9 cellular contexts compared by ENCODE assay signal in the genomic region with DNA sequence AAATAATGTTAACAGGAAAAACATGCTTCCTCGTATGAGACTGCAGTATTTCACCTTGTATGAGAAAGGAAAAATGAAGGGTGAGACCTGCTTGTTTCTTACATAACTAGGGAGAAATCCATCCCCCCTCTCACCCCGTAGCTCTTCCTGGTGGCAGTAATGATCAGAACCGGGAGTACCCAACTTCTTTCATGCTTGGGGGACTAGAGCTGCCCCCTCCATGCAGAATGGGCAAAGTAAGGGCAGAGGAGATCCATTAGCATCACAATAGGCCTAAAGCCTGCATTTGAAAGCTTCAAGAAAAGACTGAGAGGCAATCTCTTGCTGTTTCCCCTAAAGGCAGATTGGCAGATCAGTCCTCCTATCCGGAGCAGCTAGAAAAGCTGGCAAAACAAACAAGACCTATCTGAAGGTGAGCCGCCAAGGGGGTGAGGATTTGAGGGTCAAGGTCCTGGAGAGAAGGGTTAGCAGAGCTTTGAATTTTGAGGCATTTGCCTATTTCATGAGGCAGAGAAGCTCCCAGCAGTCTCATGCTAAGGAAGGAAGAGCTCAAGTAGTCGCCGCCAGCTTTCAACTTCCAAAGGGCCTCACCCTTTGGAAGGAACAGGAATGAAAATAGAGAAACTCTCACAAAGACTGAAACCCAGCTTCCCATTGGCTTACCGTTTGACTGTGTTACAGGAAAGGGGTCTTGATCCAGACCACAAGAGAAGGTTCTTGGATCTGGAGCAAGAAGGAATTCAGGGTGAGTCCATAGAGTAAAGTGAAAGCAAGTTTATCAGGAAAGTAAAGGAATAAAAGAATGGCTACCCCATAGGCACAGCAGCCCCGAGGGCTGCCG. TPM values are rescaled to one million over a fixed set of nuclear protein-coding genes. Genes with fewer than 3 reads are reported as not detected.
DNase-seq lines count a peak whose midpoint lies in the region; ATAC-seq and TF ChIP-seq lines count a peak whose summit lies in the region.
"Had no signal": no experiment of that assay in that cellular context is flagged by ENCODE, and none has a peak within 500 bp of the region (broad histone marks: within the 10 kb centered on the region; RNA-seq: fewer than 3 reads in every experiment).

No MANE protein-coding gene starts in this region.

- no peak overlapping the region for H2BK20ac ChIP-seq in H9 (ENCODE audit: low read depth, low read length, poor library complexity, severe bottlenecking)

- H3K18ac ChIP-seq in H9 (ENCODE audit: insufficient read length, low read depth, low read length), result peak overlapping the region; percentile 70

- H3K56ac ChIP-seq in H9 (ENCODE audit: insufficient read length, low read depth, low read length), result no peak overlapping the region

- H3K36me3 Mint-ChIP-seq in H9 (ENCODE audit: insufficient read depth in 1 of 3, low read depth in 3 of 3), result peaks cover 0 to under 1% (median 0%) of the 10 kb centered on the region in 3 experiments; a peak in 2 of 7 replicates

- H2BK5ac ChIP-seq in H9 (ENCODE audit: insufficient read length, low read length), result no peak overlapping the region

- peak overlapping the region; percentile 60 for H3K9ac ChIP-seq in H9 (ENCODE audit: extremely low read depth, insufficient read length, low read length)

- H3K23ac ChIP-seq in H9 (ENCODE audit: insufficient read length, low read depth, low read length), result no peak overlapping the region

- no peaks in the 10 kb centered on the region for H3K9me3 Mint-ChIP-seq in H9

- peak overlapping the region; percentile 84 for H2BK120ac ChIP-seq in H9 (ENCODE audit: low read depth, low read length, poor library complexity, severe bottlenecking)

- in situ Hi-C loops in gastrocnemius medialis (cut with MboI; ENCODE audit: low sequenced_read_pairs in 4 of 4), result loop anchor here in 3 of 4 donors (5.0 to 25.0 kb wide), 4 partner anchors 83 to 175 kb away; a partner anchor contains a TSS

- H4K20me1 ChIP-seq in H9 (ENCODE audit: control insufficient read depth, insufficient read depth, insufficient read length), result no peaks in the 10 kb centered on the region

- TF ChIP-seq EP300 in gastroesophageal sphincter (IDR thresholded peaks at IDR 0.05), result no peak

- H3K79me2 ChIP-seq in H9 (ENCODE audit: insufficient read depth, low read length), result no peaks in the 10 kb centered on the region

- peaks cover 27% of the 10 kb centered on the region in 2 experiments for H3K4me1 Mint-ChIP-seq in H9

- H2AFZ ChIP-seq in H9 (ENCODE audit: low read length), result no peak overlapping the region

- no peak overlapping the region for H4K91ac ChIP-seq in H9 (ENCODE audit: insufficient read length, low read depth, low read length)

- no peak overlapping the region for H3K4ac ChIP-seq in H9 (ENCODE audit: low read depth, low read length)

- no peaks in the 10 kb centered on the region for H3K23me2 ChIP-seq in H9 (ENCODE audit: insufficient read length, low read depth, low read length, poor library complexity, severe bottlenecking)

- no peak for ATAC-seq in gastroesophageal sphincter
- ATAC-seq in gastrocnemius medialis, result no peak
- no peak for ATAC-seq in HG03439 (IDR thresholded peaks at IDR 0.05; ENCODE audit: unreplicated experiment)

- peak overlapping the region; percentile 79 for H3K4me2 ChIP-seq in H9 (ENCODE audit: insufficient read depth, insufficient read length, low read length)

- H4K5ac ChIP-seq in H9 (ENCODE audit: insufficient read length, low read depth, low read length), result no peak overlapping the region

- no CpG with 5 or more reads among the region's 10 CpGs for WGBS in H9 (ENCODE audit: extremely low coverage, insufficient read length, low lambda C conversion rate)
- WGBS in gastroesophageal sphincter (ENCODE audit: low coverage in 1 of 2), 2 donors, result 62 to 74% methylated on average over 5 to 9 of the region's 10 CpGs

- H2AK5ac ChIP-seq in H9 (ENCODE audit: insufficient read length, low read length), result no peak overlapping the region

- no peak overlapping the region for H3K4me3 ChIP-seq in gastroesophageal sphincter
- H3K4me3 ChIP-seq in gastrocnemius medialis, result no peak overlapping the region

- H3K4me1 ChIP-seq in H9 (ENCODE audit: insufficient read depth, low read length), result peaks cover 9% of the 10 kb centered on the region; the same call in 1 of the 2 replicates
- peaks cover 0 to 17% (median 0%) of the 10 kb centered on the region in 3 donors for H3K4me1 ChIP-seq in gastroesophageal sphincter
- H3K4me1 ChIP-seq in gastrocnemius medialis, result peaks cover 3 to 4% of the 10 kb centered on the region in 2 donors

- H3K4me3 Mint-ChIP-seq in H9, result peak overlapping the region; percentile 76 to 85

- TF ChIP-seq CTCF in H9 (conservative IDR thresholded peaks at IDR 0.05) (no peak), gastroesophageal sphincter (IDR thresholded peaks at IDR 0.05) (no peak), gastrocnemius medialis (IDR thresholded peaks at IDR 0.05 in 4 of 5, conservative IDR thresholded peaks at IDR 0.05 in 1 of 5) (no peak)

- intact Hi-C loops in gastrocnemius medialis (cut with DNase I; ENCODE audit: low total_unique reads), result loop anchor here (5.0 kb wide), 2 partner anchors 90 to 185 kb away; a partner anchor contains a TSS

- H2BK12ac ChIP-seq in H9 (ENCODE audit: insufficient read length, low read depth, low read length), result no peak overlapping the region

- H3K27me3 ChIP-seq in H9 (ENCODE audit: insufficient read depth, low read length) (no peaks in the 10 kb centered on the region), gastroesophageal sphincter (no peaks in the 10 kb centered on the region), gastrocnemius medialis (no peaks in the 10 kb centered on the region)

- H3K27ac Mint-ChIP-seq in H9, result peak overlapping the region; percentile 97 to 98 (median 98)

- peak overlapping the region; percentile 55 for H3T11ph ChIP-seq in H9 (ENCODE audit: low read length)

- H3K27me3 Mint-ChIP-seq in H9 (ENCODE audit: low read depth), result no peaks in the 10 kb centered on the region

- H3K9me3 ChIP-seq in H9 (ENCODE audit: control insufficient read depth, low read depth, low read length) (no peaks in the 10 kb centered on the region), gastroesophageal sphincter (no peaks in the 10 kb centered on the region), gastrocnemius medialis (no peaks in the 10 kb centered on the region)

- H2BK15ac ChIP-seq in H9 (ENCODE audit: low read depth, low read length), result no peak overlapping the region

- peak; percentile 97 for DNase-seq in H9
- DNase-seq in SW480 (ENCODE audit: low spot score), result peak; percentile 21
- no peak for DNase-seq in gastrocnemius medialis
- DNase-seq in MV-4-11 (lab: John Stamatoyannopoulos, UW), result no peak
- no peak for DNase-seq in effector CD8-positive, alpha-beta T cell (lab: John Stamatoyannopoulos, UW)
- no peak for DNase-seq in SIG-M5 (lab: John Stamatoyannopoulos, UW)

- H3K14ac ChIP-seq in H9 (ENCODE audit: insufficient read depth, low read length), result peak overlapping the region; percentile 14; the same call in 1 of the 2 replicates

- H3K36me3 ChIP-seq in gastroesophageal sphincter (no peaks in the 10 kb centered on the region), gastrocnemius medialis (no peaks in the 10 kb centered on the region)

- no peaks in the 10 kb centered on the region for H3K79me1 ChIP-seq in H9 (ENCODE audit: insufficient read depth, low read depth, low read length, poor library complexity, severe bottlenecking)

- H3K27ac ChIP-seq in H9 (ENCODE audit: insufficient read length, low read depth, low read length) (peak overlapping the region; percentile 95), gastroesophageal sphincter (peak overlapping the region in 3 of 4 donors; percentile 41 to 44 (median 41)), gastrocnemius medialis (peak overlapping the region in 3 of 4 donors; percentile 37 to 44 (median 38))
- H3K27ac ChIP-seq: HL-60 had no signal

- H4K8ac ChIP-seq in H9 (replicated peaks; ENCODE audit: insufficient read length, low read depth, low read length), result no peak overlapping the region

- no peak for TF ChIP-seq POLR2A in gastroesophageal sphincter (IDR thresholded peaks at IDR 0.05)
- no peak for TF ChIP-seq POLR2A in gastrocnemius medialis (IDR thresholded peaks at IDR 0.05)

RNA-seq across cellular contexts. Expression of a gene that starts 36.2 kb away (rescaled TPM):
- 11.1 and 11.4 TPM in 2 replicates for total RNA-seq in H9 (2021)
- 10 to 100 TPM; 31.2 to 80.4 (median 61.4) TPM for total RNA-seq in gastroesophageal sphincter
- total RNA-seq in gastrocnemius medialis, result 100 to 1,000 TPM; 337 to 626 (median 393) TPM

RNA-seq across cellular contexts. Expression of a gene that starts 38.4 kb away (rescaled TPM):
- total RNA-seq in H9 (2021), result 108 and 111 TPM in 2 replicates
- 10 to 100 TPM; 17.1 to 26.9 (median 24.0) TPM for total RNA-seq in gastroesophageal sphincter
- 10 to 100 TPM in 2 of 4 donors, 1 to 10 TPM in 2; 8.7 to 11.6 (median 10.5) TPM for total RNA-seq in gastrocnemius medialis

Comparison
In these comparisons a context has a peak if more than half of its experiments do, and no peak if none do; other contexts are left out.
1. DNase-seq: peak in H9 (single experiment) and SW480 (single experiment); none in gastrocnemius medialis (0 of 2), MV-4-11 (single experiment), effector CD8-positive, alpha-beta T cell (single experiment) and SIG-M5 (single experiment).
2. H3K27ac ChIP-seq: peak in every context shown above with its lines; median percentile 95 in H9; 41 in gastroesophageal sphincter; 38 in gastrocnemius medialis.
3. RNA of a gene that starts 36.2 kb away (total RNA-seq): 337 to 626 TPM in gastrocnemius medialis; 31.2 to 80.4 TPM in gastroesophageal sphincter and 11.1 to 11.4 TPM in H9; every median in the first group is over 4 times any median in the second.